Comparison of ENCODE assay signal across 21 cellular contexts in genomic region chr11:83306385-83307080, GRCh38.
"Had no signal": no experiment of that assay in that cellular context is flagged by ENCODE, and none has a peak within 500 bp of the region (broad histone marks: within the 10 kb centered on the region; RNA-seq: fewer than 3 reads in every experiment).

No MANE protein-coding gene starts in this region.

- H3K27ac Mint-ChIP-seq: activated naive CD4-positive, alpha-beta T cell treated with anti-CD3 and anti-CD28 coated beads, Interleukin-2, amount 50 U/mL, for 72 hours; mesothelial cell of epicardium; natural killer cell; stimulated activated memory B cell treated with anti-CD40 and anti-IgM and Interleukin-4, amounts not matched to agents 10 μg/mL and 1 μg/mL and 100 μg/mL, for 72 hours had no signal

- H3K27ac ChIP-seq: left ventricle myocardium inferior, sigmoid colon, stomach, suprapubic skin, transverse colon, uterus had no signal

- H3K4me2 ChIP-seq: smooth muscle cell had no signal

- H3K36me3 ChIP-seq: left ventricle myocardium inferior, sigmoid colon, stomach, suprapubic skin, transverse colon, uterus had no signal

- H3K9me3 Mint-ChIP-seq: activated naive CD4-positive, alpha-beta T cell treated with anti-CD3 and anti-CD28 coated beads, Interleukin-2, amount 50 U/mL, for 72 hours; natural killer cell; stimulated activated memory B cell treated with anti-CD40 and anti-IgM and Interleukin-4, amounts not matched to agents 10 μg/mL and 1 μg/mL and 100 μg/mL, for 72 hours had no signal

- H3K4me3 ChIP-seq: left ventricle myocardium inferior, sigmoid colon, smooth muscle cell, stomach, suprapubic skin, transverse colon, uterus had no signal

- H3K4me1 Mint-ChIP-seq: natural killer cell; stimulated activated memory B cell treated with anti-CD40 and anti-IgM and Interleukin-4, amounts not matched to agents 10 μg/mL and 1 μg/mL and 100 μg/mL, for 72 hours had no signal

- H3K4me3 Mint-ChIP-seq: brain; mesothelial cell of epicardium; natural killer cell; stimulated activated memory B cell treated with anti-CD40 and anti-IgM and Interleukin-4, amounts not matched to agents 10 μg/mL and 1 μg/mL and 100 μg/mL, for 72 hours had no signal

- H3K27me3 ChIP-seq: sigmoid colon, stomach, suprapubic skin, transverse colon, uterus had no signal

- DNase-seq: activated gamma-delta T cell treated with Interleukin-2 at 50 U/mL for 16 hours; activated T-cell treated with anti-CD3 and anti-CD28 coated beads, Interleukin-2, amount 50 U/mL, for 1 hour; aorta; dermis blood vessel endothelial cell; effector CD8-positive, alpha-beta T cell; foreskin melanocyte; hippocampal formation; left ventricle myocardium inferior; natural killer cell; posterior cingulate gyrus; sigmoid colon; stimulated activated CD4-positive, alpha-beta T cell treated with anti-CD3 and anti-CD28 coated beads, Interleukin-15, amount 100 ng/mL, for 24 hours; stomach; transverse colon; uterus had no signal

- H3K36me3 Mint-ChIP-seq: activated naive CD4-positive, alpha-beta T cell treated with anti-CD3 and anti-CD28 coated beads, Interleukin-2, amount 50 U/mL, for 72 hours; brain; mesothelial cell of epicardium; natural killer cell; stimulated activated memory B cell treated with anti-CD40 and anti-IgM and Interleukin-4, amounts not matched to agents 10 μg/mL and 1 μg/mL and 100 μg/mL, for 72 hours had no signal

- H3K4me1 ChIP-seq: left ventricle myocardium inferior, sigmoid colon, stomach, suprapubic skin, transverse colon, uterus had no signal

- ATAC-seq: activated naive CD4-positive, alpha-beta T cell treated with anti-CD3 and anti-CD28 coated beads, Interleukin-2, amount 50 U/mL, for 72 hours; natural killer cell; stimulated activated memory B cell treated with anti-CD40 and anti-IgM and Interleukin-4, amounts not matched to agents 10 μg/mL and 1 μg/mL and 100 μg/mL, for 72 hours had no signal

- H3K9me3 ChIP-seq: left ventricle myocardium inferior, sigmoid colon, stomach, suprapubic skin, transverse colon, uterus had no signal
